9 cellular contexts compared by ENCODE assay signal in genomic region chr18:8890957-8891464, GRCh38.
DNase-seq lines count a peak whose midpoint lies in the region; ATAC-seq and TF ChIP-seq lines count a peak whose summit lies in the region.
"Had no signal": no experiment of that assay in that cellular context is flagged by ENCODE, and none has a peak within 500 bp of the region (broad histone marks: within the 10 kb centered on the region; RNA-seq: fewer than 3 reads in every experiment).

No MANE protein-coding gene starts in this region.

- no peak overlapping the region for H3K4me2 ChIP-seq in neural progenitor cell

- H3K36me3 ChIP-seq in ES-I3 (ENCODE audit: insufficient read depth, low read length) = no peaks in the 10 kb centered on the region
- no peaks in the 10 kb centered on the region for H3K36me3 ChIP-seq in neural progenitor cell

- H3K36me3 Mint-ChIP-seq in neural progenitor cell = no peaks in the 10 kb centered on the region
- peaks cover 2 to 12% of the 10 kb centered on the region in 2 donors for H3K36me3 Mint-ChIP-seq in stimulated activated naive B cell treated with anti-CD40 and anti-IgM and Interleukin-4, amounts not matched to agents 10 μg/mL and 1 μg/mL and 100 μg/mL, for 72 hours

- no peaks in the 10 kb centered on the region for H3K9me3 ChIP-seq in ES-I3 (ENCODE audit: control insufficient read depth, insufficient read depth, low read length)
- H3K9me3 ChIP-seq in neural progenitor cell (ENCODE audit: low read depth) = no peaks in the 10 kb centered on the region

- no peaks in the 10 kb centered on the region for H3K79me2 ChIP-seq in neural progenitor cell (ENCODE audit: low read depth)

- H3K4me3 ChIP-seq in neural progenitor cell = no peak overlapping the region

- H3K9ac ChIP-seq in ES-I3 (ENCODE audit: low read depth, low read length) (peak overlapping the region; percentile 0; the same call in 1 of the 2 replicates), neural progenitor cell (no peak overlapping the region)

- H3K4me1 ChIP-seq in ES-I3 (ENCODE audit: insufficient read depth, low read length) = peaks cover 18% of the 10 kb centered on the region
- no peaks in the 10 kb centered on the region for H3K4me1 ChIP-seq in neural progenitor cell

- H3K27me3 ChIP-seq in neural progenitor cell = no peaks in the 10 kb centered on the region

- DNase-seq in NCI-H446 treated with DMSO at 0.1 percent for 48 hours (lab: John Stamatoyannopoulos, UW) (peak; percentile 52), epithelial cell of prostate (ENCODE audit: low read depth, low spot score) (peak; percentile 83), neural progenitor cell (ENCODE audit: low spot score) (peak; percentile 58)
- DNase-seq in stimulated activated naive CD4-positive, alpha-beta T cell (lab: John Stamatoyannopoulos, UW) = no peak
- no peak for DNase-seq in stimulated activated naive B cell treated with anti-CD40 and anti-IgM and Interleukin-4, amounts not matched to agents 10 μg/mL and 1 μg/mL and 100 μg/mL, for 72 hours
- DNase-seq: activated effector memory CD4-positive, alpha-beta T cell treated with Interleukin-2 at 50 U/mL for 16 hours had no signal

- no peak overlapping the region for H2AFZ ChIP-seq in neural progenitor cell (replicated peaks)

- no peak for TF ChIP-seq CTCF in neural progenitor cell (IDR thresholded peaks at IDR 0.05)

- ATAC-seq in GM18498 (IDR thresholded peaks at IDR 0.05; ENCODE audit: unreplicated experiment) = no peak
- ATAC-seq in GM18868 (IDR thresholded peaks at IDR 0.05; ENCODE audit: unreplicated experiment) = no peak
- ATAC-seq in stimulated activated naive B cell treated with anti-CD40 and anti-IgM and Interleukin-4, amounts not matched to agents 10 μg/mL and 1 μg/mL and 100 μg/mL, for 72 hours (replicated peaks) = no peak

- H3F3A ChIP-seq in neural progenitor cell (ENCODE audit: low read depth) = no peaks in the 10 kb centered on the region

- peaks cover 26% of the 10 kb centered on the region for H3K9me3 Mint-ChIP-seq in neural progenitor cell
- H3K9me3 Mint-ChIP-seq in stimulated activated naive B cell treated with anti-CD40 and anti-IgM and Interleukin-4, amounts not matched to agents 10 μg/mL and 1 μg/mL and 100 μg/mL, for 72 hours = peaks cover 11 to 13% of the 10 kb centered on the region in 2 donors

- H3K27ac ChIP-seq in epithelial cell of prostate (peak overlapping the region; percentile 66), neural progenitor cell (no peak overlapping the region)

- peak overlapping the region; percentile 93 for H3K27ac Mint-ChIP-seq in neural progenitor cell
- no peak overlapping the region for H3K27ac Mint-ChIP-seq in stimulated activated naive B cell treated with anti-CD40 and anti-IgM and Interleukin-4, amounts not matched to agents 10 μg/mL and 1 μg/mL and 100 μg/mL, for 72 hours

- H4K20me1 ChIP-seq in neural progenitor cell (ENCODE audit: low read depth) = no peaks in the 10 kb centered on the region

- peaks cover 4% of the 10 kb centered on the region for H3K27me3 Mint-ChIP-seq in neural progenitor cell (ENCODE audit: insufficient read depth, low read depth)
- peaks cover 0 to 8% of the 10 kb centered on the region in 2 donors for H3K27me3 Mint-ChIP-seq in stimulated activated naive B cell treated with anti-CD40 and anti-IgM and Interleukin-4, amounts not matched to agents 10 μg/mL and 1 μg/mL and 100 μg/mL, for 72 hours

- H3K4me1 Mint-ChIP-seq in neural progenitor cell = peaks cover 11% of the 10 kb centered on the region
- H3K4me1 Mint-ChIP-seq in stimulated activated naive B cell treated with anti-CD40 and anti-IgM and Interleukin-4, amounts not matched to agents 10 μg/mL and 1 μg/mL and 100 μg/mL, for 72 hours = peaks cover 0 to 2% of the 10 kb centered on the region in 2 donors

- peak overlapping the region; percentile 56 for H3K4me3 Mint-ChIP-seq in neural progenitor cell
- no peak overlapping the region for H3K4me3 Mint-ChIP-seq in stimulated activated naive B cell treated with anti-CD40 and anti-IgM and Interleukin-4, amounts not matched to agents 10 μg/mL and 1 μg/mL and 100 μg/mL, for 72 hours

Comparison
In these comparisons a context has a peak if more than half of its experiments do, and no peak if none do; other contexts are left out.
1. DNase-seq: peak in NCI-H446 treated with DMSO at 0.1 percent for 48 hours (single experiment), epithelial cell of prostate (single experiment) and neural progenitor cell (single experiment); none in stimulated activated naive CD4-positive, alpha-beta T cell (0 of 6) and stimulated activated naive B cell treated with anti-CD40 and anti-IgM and Interleukin-4, amounts not matched to agents 10 μg/mL and 1 μg/mL and 100 μg/mL, for 72 hours (single experiment).